ENCODE assay signal across 14 cellular contexts in genomic region chr3:146638718-146639117, GRCh38. TPM values are rescaled to one million over a fixed set of nuclear protein-coding genes. Genes with fewer than 3 reads are reported as not detected.
DNase-seq lines count a peak whose midpoint lies in the region; ATAC-seq, FAIRE-seq and TF ChIP-seq lines count a peak whose summit lies in the region.
"Had no signal": no experiment of that assay in that cellular context is flagged by ENCODE, and none has a peak within 500 bp of the region (broad histone marks: within the 10 kb centered on the region; RNA-seq: fewer than 3 reads in every experiment).

No MANE protein-coding gene starts in this region.

- H3K36me3 ChIP-seq in GM06990 (ENCODE audit: control insufficient read depth, insufficient read depth, low read length) (no peaks in the 10 kb centered on the region), thyroid gland (no peaks in the 10 kb centered on the region)

- peak; percentile 63 for TF ChIP-seq CTCF in AG04450 (IDR thresholded peaks at IDR 0.05; ENCODE audit: low read depth, low read length)
- TF ChIP-seq CTCF in GM06990 (IDR thresholded peaks at IDR 0.05; ENCODE audit: insufficient read depth, low read length, poor library complexity, severe bottlenecking), result peak; percentile 30
- peak in 2 of 6 experiments; percentile 15 to 35 for TF ChIP-seq CTCF in thyroid gland (IDR thresholded peaks at IDR 0.05)

- intact Hi-C loops in activated CD4-positive, alpha-beta T cell treated with anti-CD3 and anti-CD28 coated beads, Interleukin-2, amount 10 ng/mL, durations not matched to agents 24 days and 14 days (cut with micrococcal nuclease), result loop anchor here (5.0 kb wide), 1 partner anchor 576 kb away; no protein-coding TSS in a partner anchor
- intact Hi-C loops in thyroid gland (cut with DNase I), result no loop called here

- no peaks in the 10 kb centered on the region for H3K9me3 ChIP-seq in AG04450 (ENCODE audit: control insufficient read depth, insufficient read depth, low read length)
- H3K9me3 ChIP-seq in thyroid gland, result no peaks in the 10 kb centered on the region

- POLR2A ChIA-PET in AG04450 (lab: Yijun Ruan, JAX), result no interaction called here

- H3K4me3 ChIP-seq in AG04450 (ENCODE audit: low read depth, low read length) (no peak overlapping the region), GM06990 (replicated peaks; ENCODE audit: low read depth, low read length) (no peak overlapping the region), thyroid gland (replicated peaks in 1 of 3) (no peak overlapping the region)

- H3K9me3 Mint-ChIP-seq in activated naive CD4-positive, alpha-beta T cell treated with anti-CD3 and anti-CD28 coated beads, Interleukin-2, amount 50 U/mL, for 72 hours, result no peaks in the 10 kb centered on the region
- no peaks in the 10 kb centered on the region for H3K9me3 Mint-ChIP-seq in activated CD4-positive, alpha-beta T cell treated with anti-CD3 and anti-CD28 coated beads, Interleukin-2, amount 10 ng/mL, durations not matched to agents 24 days and 14 days
- H3K9me3 Mint-ChIP-seq: activated naive CD8-positive, alpha-beta T cell treated with anti-CD3 and anti-CD28 coated beads, Interleukin-2, amount 10 ng/mL, durations not matched to agents 7 days and 5 days; stimulated activated memory B cell treated with anti-CD40 and anti-IgM and Interleukin-4, amounts not matched to agents 10 μg/mL and 1 μg/mL and 100 μg/mL, for 72 hours had no signal

- no peak for TF ChIP-seq POLR2A in GM12892 (IDR thresholded peaks at IDR 0.05; ENCODE audit: low read depth, low read length)
- no peak for TF ChIP-seq POLR2A in thyroid gland (IDR thresholded peaks at IDR 0.05)

- H3K27ac ChIP-seq in AG04450 (ENCODE audit: low read depth, low read length), result no peak overlapping the region
- H3K27ac ChIP-seq in thyroid gland, result no peak overlapping the region

- DNase-seq in AG04450 (ENCODE audit: low read depth, low spot score) (no peak), GM06990 (ENCODE audit: extremely low read depth, insufficient read length) (no peak), SKM-1 (lab: John Stamatoyannopoulos, UW; ENCODE audit: unreplicated experiment) (peak; percentile 3), frontal cortex (ENCODE audit: low spot score in 2 of 2) (no peak), GM12892 (ENCODE audit: insufficient read length) (no peak), thyroid gland (no peak)
- no peak for DNase-seq in activated naive CD4-positive, alpha-beta T cell treated with anti-CD3 and anti-CD28 coated beads, Interleukin-2, amount 50 U/mL, for 72 hours (ENCODE audit: low spot score in 2 of 2)
- no peak for DNase-seq in activated CD4-positive, alpha-beta T cell treated with anti-CD3 and anti-CD28 coated beads, Interleukin-2, amount 10 ng/mL, durations not matched to agents 24 days and 14 days
- DNase-seq: activated CD4-positive, CD25-positive, alpha-beta regulatory T cell treated with anti-CD3 and anti-CD28 coated beads, Interleukin-2, amount 50 U/mL, for 72 hours; activated naive CD8-positive, alpha-beta T cell treated with anti-CD3 and anti-CD28 coated beads, Interleukin-2, amount 10 ng/mL, durations not matched to agents 7 days and 5 days; GF-D8; mesenchymal stem cell had no signal

- CTCF ChIA-PET in AG04450 (lab: Charles Lee), result interaction anchor here (0.6 to 2.6 kb wide), 21 partner anchors 8 to 664 kb away, joined by 3 to 29 read pairs (median 5); no protein-coding TSS in a partner anchor

- H3K4me3 Mint-ChIP-seq in activated CD4-positive, alpha-beta T cell treated with anti-CD3 and anti-CD28 coated beads, Interleukin-2, amount 10 ng/mL, durations not matched to agents 24 days and 14 days, result no peak overlapping the region
- H3K4me3 Mint-ChIP-seq: activated naive CD8-positive, alpha-beta T cell treated with anti-CD3 and anti-CD28 coated beads, Interleukin-2, amount 10 ng/mL, durations not matched to agents 7 days and 5 days; stimulated activated memory B cell treated with anti-CD40 and anti-IgM and Interleukin-4, amounts not matched to agents 10 μg/mL and 1 μg/mL and 100 μg/mL, for 72 hours had no signal

- no peak for ATAC-seq in activated naive CD4-positive, alpha-beta T cell treated with anti-CD3 and anti-CD28 coated beads, Interleukin-2, amount 50 U/mL, for 72 hours
- ATAC-seq: stimulated activated memory B cell treated with anti-CD40 and anti-IgM and Interleukin-4, amounts not matched to agents 10 μg/mL and 1 μg/mL and 100 μg/mL, for 72 hours had no signal

- no peaks in the 10 kb centered on the region for H3K4me1 ChIP-seq in thyroid gland

- H3K27me3 ChIP-seq in AG04450 (ENCODE audit: control insufficient read depth, insufficient read depth, low read length) (no peaks in the 10 kb centered on the region), GM06990 (replicated peaks; ENCODE audit: control insufficient read depth, insufficient read depth, low read length) (no peaks in the 10 kb centered on the region), thyroid gland (no peaks in the 10 kb centered on the region)

- no peaks in the 10 kb centered on the region for H3K36me3 Mint-ChIP-seq in activated naive CD4-positive, alpha-beta T cell treated with anti-CD3 and anti-CD28 coated beads, Interleukin-2, amount 50 U/mL, for 72 hours
- no peaks in the 10 kb centered on the region for H3K36me3 Mint-ChIP-seq in activated CD4-positive, alpha-beta T cell treated with anti-CD3 and anti-CD28 coated beads, Interleukin-2, amount 10 ng/mL, durations not matched to agents 24 days and 14 days (ENCODE audit: low read depth)
- H3K36me3 Mint-ChIP-seq: activated naive CD8-positive, alpha-beta T cell treated with anti-CD3 and anti-CD28 coated beads, Interleukin-2, amount 10 ng/mL, durations not matched to agents 7 days and 5 days; stimulated activated memory B cell treated with anti-CD40 and anti-IgM and Interleukin-4, amounts not matched to agents 10 μg/mL and 1 μg/mL and 100 μg/mL, for 72 hours had no signal

- H3K27ac Mint-ChIP-seq in activated naive CD4-positive, alpha-beta T cell treated with anti-CD3 and anti-CD28 coated beads, Interleukin-2, amount 50 U/mL, for 72 hours, result no peak overlapping the region
- no peak overlapping the region for H3K27ac Mint-ChIP-seq in activated CD4-positive, alpha-beta T cell treated with anti-CD3 and anti-CD28 coated beads, Interleukin-2, amount 10 ng/mL, durations not matched to agents 24 days and 14 days
- H3K27ac Mint-ChIP-seq: activated naive CD8-positive, alpha-beta T cell treated with anti-CD3 and anti-CD28 coated beads, Interleukin-2, amount 10 ng/mL, durations not matched to agents 7 days and 5 days; stimulated activated memory B cell treated with anti-CD40 and anti-IgM and Interleukin-4, amounts not matched to agents 10 μg/mL and 1 μg/mL and 100 μg/mL, for 72 hours had no signal

- FAIRE-seq in frontal cortex (lab: Jason Lieb, UNC) (peak; percentile 90), GM12892 (lab: Jason Lieb, UNC) (no peak)

- H3K27me3 Mint-ChIP-seq in activated CD4-positive, alpha-beta T cell treated with anti-CD3 and anti-CD28 coated beads, Interleukin-2, amount 10 ng/mL, durations not matched to agents 24 days and 14 days, result peaks cover 2% of the 10 kb centered on the region
- H3K27me3 Mint-ChIP-seq: activated naive CD8-positive, alpha-beta T cell treated with anti-CD3 and anti-CD28 coated beads, Interleukin-2, amount 10 ng/mL, durations not matched to agents 7 days and 5 days; stimulated activated memory B cell treated with anti-CD40 and anti-IgM and Interleukin-4, amounts not matched to agents 10 μg/mL and 1 μg/mL and 100 μg/mL, for 72 hours had no signal

- H3K4me1 Mint-ChIP-seq in activated CD4-positive, alpha-beta T cell treated with anti-CD3 and anti-CD28 coated beads, Interleukin-2, amount 10 ng/mL, durations not matched to agents 24 days and 14 days, result no peaks in the 10 kb centered on the region
- H3K4me1 Mint-ChIP-seq: activated naive CD8-positive, alpha-beta T cell treated with anti-CD3 and anti-CD28 coated beads, Interleukin-2, amount 10 ng/mL, durations not matched to agents 7 days and 5 days; stimulated activated memory B cell treated with anti-CD40 and anti-IgM and Interleukin-4, amounts not matched to agents 10 μg/mL and 1 μg/mL and 100 μg/mL, for 72 hours had no signal

RNA-seq across cellular contexts. Expression of gene PLSCR5, which starts 33.6 kb away (rescaled TPM):
- polyA plus RNA-seq in AG04450 (2011; rRNA removed), result not detected in 2 replicates
- not detected in 2 replicates for polyA minus RNA-seq in AG04450 (2011; rRNA and poly(A)+ RNA removed)
- under 0.01 TPM for total RNA-seq in frontal cortex
- polyA plus RNA-seq in GM12892 (2012; ENCODE audit: missing spikeins), result not detected
- total RNA-seq in activated naive CD4-positive, alpha-beta T cell treated with anti-CD3 and anti-CD28 coated beads, Interleukin-2, amount 50 U/mL, for 72 hours, result not detected
- total RNA-seq in activated CD4-positive, alpha-beta T cell treated with anti-CD3 and anti-CD28 coated beads, Interleukin-2, amount 10 ng/mL, durations not matched to agents 24 days and 14 days, result not detected in 2 replicates
- not detected for total RNA-seq in thyroid gland
- total RNA-seq: activated naive CD8-positive, alpha-beta T cell treated with anti-CD3 and anti-CD28 coated beads, Interleukin-2, amount 10 ng/mL, durations not matched to agents 7 days and 5 days; fibroblast of lung had no signal
- polyA plus RNA-seq: fibroblast of lung had no signal
